ENCODE assay signal across 2 cellular contexts in genomic region chr21:27569091-27569490, GRCh38.
TF ChIP-seq lines count a peak whose summit lies in the region.

No MANE protein-coding gene starts in this region.

TF ChIP-seq in SK-N-SH, 30 proteins besides CTCF, POLR2A, EP300 and RAD21 (continued from another document):
- no peak for TF ChIP-seq ZBTB33 (IDR thresholded peaks at IDR 0.05; ENCODE audit: borderline replicate concordance, low read depth)

TF ChIP-seq in SK-N-SH treated with all-trans-retinoic acid at 6 μM for 48 hours, 23 proteins besides CTCF, POLR2A, EP300 and RAD21 (continued from another document):
- no peak for TF ChIP-seq TSHZ2 (CRISPR knock-in tag; IDR thresholded peaks at IDR 0.05)
- no peak for TF ChIP-seq GLIS3 (CRISPR knock-in tag; IDR thresholded peaks at IDR 0.05)
- TF ChIP-seq CSRNP3 (CRISPR knock-in tag; IDR thresholded peaks at IDR 0.05): no peak
